28 cellular contexts compared by ENCODE assay signal in the genomic region with DNA sequence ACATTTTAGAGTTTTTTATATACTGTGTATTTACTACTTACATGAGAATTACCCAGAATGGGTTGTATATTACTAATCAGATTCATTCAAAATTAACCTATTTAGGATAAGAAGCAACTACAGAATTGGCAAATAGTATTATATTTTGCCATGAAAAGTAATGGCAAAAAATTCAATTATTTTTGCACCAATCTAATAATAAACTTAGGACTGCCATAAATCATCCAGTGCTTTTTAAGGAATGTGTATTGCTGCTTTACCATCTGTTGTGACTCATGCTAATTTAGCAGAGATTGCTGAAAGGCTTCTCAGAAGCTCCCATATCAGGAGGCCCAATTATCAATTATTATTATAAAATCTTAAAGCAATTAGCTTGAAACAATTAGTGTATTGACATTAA. TPM values are rescaled to one million over a fixed set of nuclear protein-coding genes. Genes with fewer than 3 reads are reported as not detected.
"Had no signal": no experiment of that assay in that cellular context is flagged by ENCODE, and none has a peak within 500 bp of the region (broad histone marks: within the 10 kb centered on the region; RNA-seq: fewer than 3 reads in every experiment).

No MANE protein-coding gene starts in this region.

- DNase-seq: stimulated activated CD4-positive, alpha-beta T cell treated with anti-CD3 and anti-CD28 coated beads, Interleukin-2, amount 100 ng/mL, for 48 hours; stimulated activated CD4-positive, alpha-beta T cell treated with anti-CD3 and anti-CD28 coated beads, Interleukin-4, amount 100 ng/mL, for 1 hour; stimulated activated CD4-positive, alpha-beta T cell treated with anti-CD3 and anti-CD28 coated beads, Interleukin-4, amount 100 ng/mL, for 24 hours; stimulated activated CD4-positive, alpha-beta T cell treated with anti-CD3 and anti-CD28 coated beads, Interleukin-4, amount 100 ng/mL, for 4 hours; stimulated activated CD8-positive, alpha-beta memory T cell treated with anti-CD3 and anti-CD28 coated beads, Interleukin-4, amount 100 ng/mL, for 48 hours; stimulated activated naive B cell treated with anti-CD40 and anti-IgM and Interleukin-4, amounts not matched to agents 10 μg/mL and 1 μg/mL and 100 μg/mL, for 72 hours; stimulated activated naive CD4-positive, alpha-beta T cell; stimulated activated naive CD4-positive, alpha-beta T cell treated with Interleukin-2 at 50 U/mL for 16 hours; stimulated activated naive CD8-positive, alpha-beta T cell treated with anti-CD3 and anti-CD28 coated beads, Interleukin-15, amount 100 ng/mL, for 72 hours; stimulated activated naive CD8-positive, alpha-beta T cell treated with anti-CD3 and anti-CD28 coated beads, Interleukin-15, Interleukin-2, amounts not matched to agents 100 U/mL and 50 U/mL, for 24 hours; stomach; substantia nigra; testis; thyroid gland; tibial artery; transverse colon; trophoblast cell; upper lobe of left lung; upper lobe of right lung; uterus had no signal

- H3K27ac ChIP-seq: stomach, suprapubic skin, testis, thoracic aorta, thyroid gland, tibial artery, tibial nerve, transverse colon, upper lobe of left lung, upper lobe of right lung, uterus, vagina had no signal

- FAIRE-seq: urothelium cell line had no signal

- H3K36me3 ChIP-seq: stomach, suprapubic skin, thoracic aorta, thyroid gland, tibial artery, tibial nerve, transverse colon, upper lobe of left lung, upper lobe of right lung, uterus, vagina had no signal

- H3K9me3 ChIP-seq: stomach, suprapubic skin, testis, thoracic aorta, thyroid gland, tibial artery, tibial nerve, transverse colon, upper lobe of left lung, upper lobe of right lung, uterus, vagina had no signal

- H3K4me3 ChIP-seq: stomach, suprapubic skin, testis, thoracic aorta, thyroid gland, tibial artery, tibial nerve, transverse colon, upper lobe of left lung, upper lobe of right lung, uterus, vagina had no signal

- H3K27me3 ChIP-seq: stomach, suprapubic skin, testis, thyroid gland, tibial artery, tibial nerve, transverse colon, upper lobe of left lung, upper lobe of right lung, uterus, vagina had no signal

- H3K4me1 ChIP-seq: stomach, suprapubic skin, testis, thyroid gland, tibial artery, tibial nerve, transverse colon, upper lobe of left lung, upper lobe of right lung, uterus, vagina had no signal

- ATAC-seq: stimulated activated effector memory CD8-positive, alpha-beta T cell treated with anti-CD3 and anti-CD28 coated beads, Interleukin-12 subunit alpha, Interleukin-12 subunit beta, amount 100 ng/mL, for 72 hours; stimulated activated memory B cell treated with anti-CD40 and anti-IgM and Interleukin-4, amounts not matched to agents 10 μg/mL and 1 μg/mL and 100 μg/mL, for 72 hours; stimulated activated naive B cell treated with anti-CD40 and anti-IgM and Interleukin-4, amounts not matched to agents 10 μg/mL and 1 μg/mL and 100 μg/mL, for 72 hours; stimulated activated naive CD8-positive, alpha-beta T cell treated with anti-CD3 and anti-CD28 coated beads, Interleukin-15, amount 100 ng/mL, for 72 hours; stimulated activated naive CD8-positive, alpha-beta T cell treated with anti-CD3 and anti-CD28 coated beads, Interleukin-15, Interleukin-2, amounts not matched to agents 100 U/mL and 50 U/mL, for 24 hours; upper lobe of right lung had no signal

RNA-seq across cellular contexts. Expression of a gene that starts 24.0 kb away (rescaled TPM):
- total RNA-seq: thyroid gland, upper lobe of left lung, upper lobe of right lung, ureter had no signal
